ENCODE assay signal across 8 cellular contexts in the genomic region with DNA sequence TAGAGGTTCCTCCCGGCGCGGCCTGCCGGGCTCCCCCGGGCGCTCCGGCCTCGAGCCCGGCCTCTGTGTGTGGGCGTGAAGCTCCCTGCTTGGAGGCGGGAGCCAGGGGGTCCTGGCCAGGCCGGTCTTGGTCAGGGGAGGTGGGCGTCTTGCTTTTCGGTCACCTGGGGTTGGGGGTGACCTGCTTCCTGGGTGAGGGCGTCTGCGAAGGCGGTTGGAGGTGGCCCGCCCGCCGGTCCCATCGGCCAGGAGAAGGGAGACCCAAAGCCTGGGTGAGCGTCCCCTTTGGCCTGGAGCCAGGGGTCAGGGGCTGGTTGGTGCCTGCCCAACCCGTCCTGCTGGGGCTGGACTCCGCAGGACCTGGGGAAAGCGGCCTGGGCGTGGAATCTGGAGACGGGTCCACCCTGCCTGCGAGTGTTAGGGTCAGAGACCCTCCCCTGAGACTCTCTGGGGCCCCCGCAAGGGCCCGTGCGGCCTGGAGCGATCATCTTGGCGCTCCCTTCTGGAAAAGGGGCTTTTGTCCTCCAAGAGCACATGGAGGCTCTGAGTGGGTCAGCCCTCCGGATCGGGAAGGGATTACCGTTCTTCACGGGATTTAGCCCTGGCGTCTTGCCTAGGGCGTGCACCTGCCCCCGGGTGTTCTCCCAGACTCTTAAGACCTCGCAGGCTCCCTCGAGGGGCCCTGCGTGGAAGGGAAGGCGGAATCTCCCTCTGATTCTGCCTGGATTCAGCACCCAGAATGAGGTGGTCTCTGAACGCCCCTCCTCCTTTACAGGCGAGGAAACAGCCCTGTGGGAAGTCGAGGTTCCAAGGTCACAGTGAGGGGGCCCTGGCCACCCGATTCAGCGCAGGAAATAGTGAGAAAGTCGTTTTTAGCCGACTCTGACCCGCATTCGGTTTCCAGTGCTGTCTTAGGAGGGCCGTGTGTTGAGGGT. TPM values are rescaled to one million over a fixed set of nuclear protein-coding genes. Genes with fewer than 3 reads are reported as not detected.
DNase-seq lines count a peak whose midpoint lies in the region; ATAC-seq, FAIRE-seq and TF ChIP-seq lines count a peak whose summit lies in the region.

No MANE protein-coding gene starts in this region.

- peaks cover 4% of the 10 kb centered on the region for H3K36me3 Mint-ChIP-seq in nephron (ENCODE audit: low read depth)

- peaks cover 31 to 67% (median 47%) of the 10 kb centered on the region in 3 donors for H3K4me1 ChIP-seq in esophagus squamous epithelium

- TF ChIP-seq POLR2A in GM12892 (IDR thresholded peaks at IDR 0.05; ENCODE audit: low read depth, low read length) (no peak), esophagus squamous epithelium (IDR thresholded peaks at IDR 0.05) (no peak)

- TF ChIP-seq CTCF in esophagus squamous epithelium (IDR thresholded peaks at IDR 0.05) = no peak
- TF ChIP-seq CTCF in nephron (IDR thresholded peaks at IDR 0.05; ENCODE audit: unreplicated experiment in 3 of 3) = no peak

- peaks cover 37% of the 10 kb centered on the region for H3K4me1 Mint-ChIP-seq in nephron

- peak; percentile 82 for FAIRE-seq in GM12892 (lab: Jason Lieb, UNC)

- no peaks in the 10 kb centered on the region for H3K9me3 ChIP-seq in esophagus squamous epithelium

- intact Hi-C loops in esophagus squamous epithelium (cut with DNase I) = no loop called here

- peak; percentile 2 for ATAC-seq in HG03442 (IDR thresholded peaks at IDR 0.05; ENCODE audit: unreplicated experiment)

- peaks cover 0 to 10% (median 0%) of the 10 kb centered on the region in 3 donors for H3K36me3 ChIP-seq in esophagus squamous epithelium

- peaks cover 4% of the 10 kb centered on the region for H3K9me3 Mint-ChIP-seq in nephron

- H3K4me3 ChIP-seq in esophagus squamous epithelium = peak overlapping the region; percentile 69 to 100 (median 100)

- peak overlapping the region; percentile 83 to 97 (median 93) for H3K27ac ChIP-seq in esophagus squamous epithelium

- DNase-seq in ACHN = peak; percentile 59
- DNase-seq in GM12892 (ENCODE audit: insufficient read length) = no peak
- DNase-seq in T1000 (lab: John Stamatoyannopoulos, UW) = peak; percentile 53
- DNase-seq in esophagus squamous epithelium (lab: John Stamatoyannopoulos, UW) = no peak
- DNase-seq in SIG-M5 (lab: John Stamatoyannopoulos, UW) = no peak
- DNase-seq in NCI-H2107 treated with DMSO at 0.1 percent for 48 hours (lab: John Stamatoyannopoulos, UW; ENCODE audit: unreplicated experiment) = no peak

- H3K27ac Mint-ChIP-seq in nephron = peak overlapping the region; percentile 80 to 94 (median 89)

- WGBS in esophagus squamous epithelium, 2 donors = 0% methylated on average over 5 to 11 of the region's 54 CpGs

- H3K27me3 ChIP-seq in esophagus squamous epithelium = no peaks in the 10 kb centered on the region

- H3K27me3 Mint-ChIP-seq in nephron (ENCODE audit: low read depth) = peaks cover 6% of the 10 kb centered on the region

- H3K4me3 Mint-ChIP-seq in nephron = peak overlapping the region; percentile 91 to 92 (median 91)

- in situ Hi-C loops in ACHN (cut with HindIII; ENCODE audit: low pct_ligation_motif_present, low pct_unique_long_range_greater_than_20kb, low sequenced_read_pairs) = no loop called here

RNA-seq across cellular contexts. Expression of a gene that starts 0.8 kb away (rescaled TPM):
- polyA plus RNA-seq in GM12892 (2012; ENCODE audit: missing spikeins) = 135 TPM
- 100 to 1,000 TPM; 182 to 408 (median 289) TPM for total RNA-seq in esophagus squamous epithelium

RNA-seq across cellular contexts. Expression of a gene that starts 16.5 kb away (rescaled TPM):
- polyA plus RNA-seq in GM12892 (2012; ENCODE audit: missing spikeins) = 0.47 TPM
- total RNA-seq in esophagus squamous epithelium = under 1 TPM in 3 of 4 donors, not detected in 1; 0.15 to 0.57 (median 0.29) TPM

RNA-seq across cellular contexts. Expression of a gene that starts 29.3 kb away (rescaled TPM):
- polyA plus RNA-seq in GM12892 (2012; ENCODE audit: missing spikeins) = not detected
- under 1 TPM in 3 of 4 donors, not detected in 1; 0.48 to 0.95 (median 0.57) TPM for total RNA-seq in esophagus squamous epithelium

RNA-seq across cellular contexts. Expression of a gene that starts 41.6 kb away (rescaled TPM):
- 22.1 TPM for polyA plus RNA-seq in GM12892 (2012; ENCODE audit: missing spikeins)
- total RNA-seq in esophagus squamous epithelium = 10 to 100 TPM; 33.5 to 53.5 (median 34.5) TPM

Comparison
In these comparisons a context has a peak if more than half of its experiments do, and no peak if none do; other contexts are left out.
1. DNase-seq: peak in ACHN (single experiment) and T1000 (single experiment); none in GM12892 (single experiment), esophagus squamous epithelium (single experiment), SIG-M5 (single experiment) and NCI-H2107 treated with DMSO at 0.1 percent for 48 hours (single experiment).